8 cellular contexts compared by ENCODE assay signal in genomic region chr9:97980918-97981827, GRCh38. TPM values are rescaled to one million over a fixed set of nuclear protein-coding genes. Genes with fewer than 3 reads are reported as not detected.
DNase-seq lines count a peak whose midpoint lies in the region; ATAC-seq and TF ChIP-seq lines count a peak whose summit lies in the region.
"Had no signal": no experiment of that assay in that cellular context is flagged by ENCODE, and none has a peak within 500 bp of the region (broad histone marks: within the 10 kb centered on the region; RNA-seq: fewer than 3 reads in every experiment).

No MANE protein-coding gene starts in this region.

- H3K36me3 ChIP-seq in Karpas-422 (ENCODE audit: insufficient read depth, low read length) (no peaks in the 10 kb centered on the region), heart left ventricle (no peaks in the 10 kb centered on the region), sigmoid colon (no peaks in the 10 kb centered on the region)

- H3K27me3 Mint-ChIP-seq in T-cell, result no peaks in the 10 kb centered on the region

- WGBS in heart left ventricle, 4 donors, result 46 to 59% (median 51%) methylated on average over 10 of the region's 10 CpGs
- 26 to 64% methylated on average over 10 of the region's 10 CpGs for WGBS in sigmoid colon, 2 donors

- TF ChIP-seq POLR2A in heart left ventricle (IDR thresholded peaks at IDR 0.05) (no peak), sigmoid colon (IDR thresholded peaks at IDR 0.05) (no peak)

- no peak overlapping the region for H3K9ac ChIP-seq in Karpas-422 (ENCODE audit: low read length)

- intact Hi-C loops in heart left ventricle (cut with DNase I), result loop anchor here in 7 of 10 donors (5.0 to 10.0 kb wide), 8 partner anchors 36 to 349 kb away; partner anchors contain the start of genes NANS (in 4 of the 7), TRMO (in 4 of the 7), TBC1D2 (in 3 of the 7) and NCBP1 (in 2 of the 7)
- intact Hi-C loops in sigmoid colon (cut with DNase I), result loop anchor here (5.0 kb wide), 1 partner anchor 276 kb away; the partner anchor contains the start of gene TBC1D2

- H3K9me2 ChIP-seq in Karpas-422 (replicated peaks; ENCODE audit: insufficient read depth, low read length), result no peaks in the 10 kb centered on the region

- H3K36me3 Mint-ChIP-seq in T-cell, result no peaks in the 10 kb centered on the region

- H2AFZ ChIP-seq in Karpas-422 (ENCODE audit: low read length), result no peak overlapping the region

- H4K20me1 ChIP-seq in Karpas-422 (ENCODE audit: insufficient read depth, low read depth, low read length), result no peaks in the 10 kb centered on the region

- no peaks in the 10 kb centered on the region for H3K9me3 Mint-ChIP-seq in T-cell

- peak overlapping the region; percentile 73 to 80 (median 74) for H3K4me3 Mint-ChIP-seq in T-cell

- CTCF ChIA-PET in T-cell (lab: Charles Lee), result interaction anchor here in 1 of 2 donors (0.6 to 1.3 kb wide), 2 partner anchors 25 to 59 kb away, joined by 3 to 6 read pairs; partner anchors contain the start of gene TRMO

- ATAC-seq in T-cell (replicated peaks in 1 of 4), result no peak
- peak; percentile 31 to 78 (median 48) for ATAC-seq in heart left ventricle
- no peak for ATAC-seq in HG02798 (IDR thresholded peaks at IDR 0.05; ENCODE audit: poor library complexity, unreplicated experiment)
- ATAC-seq in GM21515 (IDR thresholded peaks at IDR 0.05; ENCODE audit: unreplicated experiment), result no peak

- H3K27ac Mint-ChIP-seq in T-cell, result peak overlapping the region in 1 of 2 donors; percentile 88

- H3K27ac ChIP-seq in Karpas-422 (ENCODE audit: low read length) (no peak overlapping the region), heart left ventricle (peak overlapping the region; percentile 1 to 99 (median 52)), sigmoid colon (peak overlapping the region; percentile 46 to 98 (median 76))

- peaks cover 21% of the 10 kb centered on the region for H3K79me2 ChIP-seq in Karpas-422 (ENCODE audit: low read length)

- peaks cover 31% of the 10 kb centered on the region for H3K4me1 ChIP-seq in Karpas-422 (ENCODE audit: low read length)
- H3K4me1 ChIP-seq in heart left ventricle, result peaks cover 0 to 40% (median 32%) of the 10 kb centered on the region in 12 donors
- H3K4me1 ChIP-seq in sigmoid colon, result peaks cover 0 to 30% (median 21%) of the 10 kb centered on the region in 4 donors

- no peak for TF ChIP-seq CTCF in heart left ventricle (IDR thresholded peaks at IDR 0.05)
- no peak for TF ChIP-seq CTCF in sigmoid colon (IDR thresholded peaks at IDR 0.05)

- H3K9me3 ChIP-seq in Karpas-422 (ENCODE audit: low read length), result no peaks in the 10 kb centered on the region
- no peaks in the 10 kb centered on the region for H3K9me3 ChIP-seq in heart left ventricle
- no peaks in the 10 kb centered on the region for H3K9me3 ChIP-seq in sigmoid colon

- POLR2A ChIA-PET in T-cell (lab: Charles Lee), result interaction anchor here (1.0 to 2.9 kb wide), 5 partner anchors 8 to 75 kb away, joined by 3 to 20 read pairs (median 4); partner anchors contain the start of gene TRMO (in 2 of the 2)

- H3K27me3 ChIP-seq in Karpas-422 (ENCODE audit: low read length) (no peaks in the 10 kb centered on the region), heart left ventricle (no peaks in the 10 kb centered on the region), sigmoid colon (no peaks in the 10 kb centered on the region)

- peak overlapping the region; percentile 86 for H3K4me2 ChIP-seq in Karpas-422 (ENCODE audit: low read depth, low read length, poor library complexity, severe bottlenecking)

- H3K4me3 ChIP-seq in Karpas-422 (ENCODE audit: low read length), result no peak overlapping the region
- peak overlapping the region in 1 of 12 donors; percentile 10 for H3K4me3 ChIP-seq in heart left ventricle
- no peak overlapping the region for H3K4me3 ChIP-seq in sigmoid colon

- H3K4me1 Mint-ChIP-seq in T-cell, result peaks cover 37 to 40% (median 39%) of the 10 kb centered on the region in 3 donors

- DNase-seq in Karpas-422 (no peak), T-cell (no peak), heart left ventricle (peak in 4 of 5 donors; percentile 35 to 68 (median 44)), sigmoid colon (peak; percentile 81), mucosa of gallbladder (ENCODE audit: low spot score) (no peak)
- DNase-seq: NCI-H510A had no signal

- peak in 1 of 4 donors; percentile 28 for TF ChIP-seq EP300 in sigmoid colon (IDR thresholded peaks at IDR 0.05)

RNA-seq across cellular contexts. Expression of gene ANP32B, which starts 2.0 kb away (rescaled TPM):
- total RNA-seq in Karpas-422 (2014; rRNA removed; shearing (Covaris generic); ENCODE audit: low replicate concordance), result 29.1 and 76.3 TPM in 2 replicates
- total RNA-seq in T-cell (100 to 1,000 TPM; 151 to 201 (median 172) TPM), heart left ventricle (10 to 100 TPM; 16.3 to 78.3 (median 45.7) TPM), sigmoid colon (10 to 100 TPM; 31.4 to 66.7 (median 51.3) TPM), mucosa of gallbladder (90.5 TPM)
- polyA plus RNA-seq in heart left ventricle (10 to 100 TPM; 58.6 to 66.1 TPM), sigmoid colon (100 to 1,000 TPM; 160 to 217 (median 198) TPM)

RNA-seq across cellular contexts. Expression of gene HEMGN, which starts 43.2 kb away (rescaled TPM):
- total RNA-seq in Karpas-422 (2014; rRNA removed; shearing (Covaris generic); ENCODE audit: low replicate concordance), result not detected in 2 replicates
- total RNA-seq in T-cell, result 1 to 10 TPM; 1.3 to 3.7 (median 1.7) TPM
- under 1 TPM in 2 of 9 donors, not detected in 7; 0.23 to 0.40 TPM for total RNA-seq in heart left ventricle
- polyA plus RNA-seq in heart left ventricle, result not detected
- total RNA-seq in sigmoid colon, result not detected
- under 1 TPM in 1 of 3 donors, not detected in 2; 0.25 TPM for polyA plus RNA-seq in sigmoid colon
- total RNA-seq in mucosa of gallbladder, result 0.14 TPM

RNA-seq across cellular contexts. Expression of gene TRMO, which starts 58.9 kb away (rescaled TPM):
- 15.2 and 16.1 TPM in 2 replicates for total RNA-seq in Karpas-422 (2014; rRNA removed; shearing (Covaris generic); ENCODE audit: low replicate concordance)
- total RNA-seq in T-cell (10 to 100 TPM; 38.8 to 47.4 (median 44.7) TPM), heart left ventricle (10 to 100 TPM in 3 of 9 donors, 1 to 10 TPM in 6; 5.2 to 23.3 (median 8.0) TPM), sigmoid colon (10 to 100 TPM; 24.8 to 27.8 (median 25.7) TPM), mucosa of gallbladder (11.5 TPM)
- polyA plus RNA-seq in heart left ventricle (1 to 10 TPM; 2.8 to 8.1 TPM), sigmoid colon (10 to 100 TPM in 2 of 3 donors, 1 to 10 TPM in 1; 7.8 to 15.5 (median 12.4) TPM)

Comparison
In these comparisons a context has a peak if more than half of its experiments do, and no peak if none do; other contexts are left out.
1. DNase-seq: peak in heart left ventricle (4 of 5) and sigmoid colon (single experiment); none in Karpas-422 (single experiment), T-cell (0 of 34) and mucosa of gallbladder (single experiment).
2. ATAC-seq: peak in heart left ventricle (4 of 4); none in T-cell (0 of 4), HG02798 (single experiment) and GM21515 (single experiment).